ENCODE assay signal across 17 cellular contexts in the genomic region with DNA sequence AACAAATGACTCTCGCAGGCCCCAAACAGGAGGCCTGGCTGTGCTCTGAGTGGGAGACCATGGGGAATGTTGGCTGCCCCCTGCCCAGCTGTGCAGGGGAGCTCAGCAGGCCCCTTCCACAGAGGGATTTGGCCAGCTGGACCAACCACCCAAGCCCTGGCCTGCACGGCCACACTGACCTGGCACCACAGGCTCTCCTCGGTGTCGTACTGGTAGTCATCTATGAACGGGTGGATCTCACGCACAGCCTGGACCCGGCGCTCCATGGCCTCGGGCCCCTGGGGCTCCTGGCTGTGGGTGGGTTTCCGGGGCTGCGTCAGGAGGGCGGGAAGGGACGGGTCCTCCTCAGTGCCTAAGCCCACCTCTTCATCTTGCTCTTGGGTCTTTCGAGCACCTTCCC.
A peak's percentile ranks its signal among the peaks of the same experiment; 100 is the strongest.
DNase-seq lines count a peak whose midpoint lies in the region; ATAC-seq and TF ChIP-seq lines count a peak whose summit lies in the region.
"Had no signal": no experiment of that assay in that cellular context is flagged by ENCODE, and none has a peak within 500 bp of the region (broad histone marks: within the 10 kb centered on the region; RNA-seq: fewer than 3 reads in every experiment).

No MANE protein-coding gene starts in this region.

- intact Hi-C loops in cardiac septum (cut with DNase I) (no loop called here), left ventricle myocardium superior (cut with micrococcal nuclease) (no loop called here), aorta (cut with DNase I) (no loop called here)
- intact Hi-C loops in dendritic cell treated with granulocyte-macrophage colony-stimulating factor and Interleukin-4, amounts not matched to agents 40 ng/mL and 50 ng/mL, for 4 days (cut with micrococcal nuclease): no loop called here

- H3K36me3 ChIP-seq in aorta (ENCODE audit: control insufficient read depth in 1 of 2, insufficient read depth in 2 of 2, low read length in 1 of 2) (peaks cover 7 to 14% of the 10 kb centered on the region in 2 donors), H7 (replicated peaks; ENCODE audit: control insufficient read depth, insufficient read depth, low read length) (peaks cover 47% of the 10 kb centered on the region)

- no peaks in the 10 kb centered on the region for H3K9me3 Mint-ChIP-seq in dendritic cell treated with granulocyte-macrophage colony-stimulating factor and Interleukin-4, amounts not matched to agents 40 ng/mL and 50 ng/mL, for 4 days
- H3K9me3 Mint-ChIP-seq in neural crest cell: no peaks in the 10 kb centered on the region
- H3K9me3 Mint-ChIP-seq: H9 had no signal

- peaks cover 89% of the 10 kb centered on the region for H3K36me3 Mint-ChIP-seq in dendritic cell treated with granulocyte-macrophage colony-stimulating factor and Interleukin-4, amounts not matched to agents 40 ng/mL and 50 ng/mL, for 4 days (ENCODE audit: low read depth)
- peaks cover 17% of the 10 kb centered on the region for H3K36me3 Mint-ChIP-seq in neural crest cell (ENCODE audit: low read depth)

- H3K27me3 Mint-ChIP-seq in dendritic cell treated with granulocyte-macrophage colony-stimulating factor and Interleukin-4, amounts not matched to agents 40 ng/mL and 50 ng/mL, for 4 days: no peaks in the 10 kb centered on the region
- H3K27me3 Mint-ChIP-seq in neural crest cell (ENCODE audit: low read depth): no peaks in the 10 kb centered on the region

- no peaks in the 10 kb centered on the region for H3K4me1 ChIP-seq in aorta (ENCODE audit: control insufficient read depth in 1 of 2, insufficient read depth in 2 of 2, low read length in 2 of 2)

- no peak overlapping the region for H3K4me3 ChIP-seq in aorta (ENCODE audit: low read length in 2 of 2)
- no peak overlapping the region for H3K4me3 ChIP-seq in H7 (ENCODE audit: insufficient read depth, low read depth, low read length)
- H3K4me3 ChIP-seq: BLaER1 treated with 17β-estradiol and CSF1 and Interleukin-3, amounts not matched to agents 10 nM and 100 nM had no signal

- no peak overlapping the region for H3K4me3 Mint-ChIP-seq in dendritic cell treated with granulocyte-macrophage colony-stimulating factor and Interleukin-4, amounts not matched to agents 40 ng/mL and 50 ng/mL, for 4 days
- no peak overlapping the region for H3K4me3 Mint-ChIP-seq in neural crest cell
- H3K4me3 Mint-ChIP-seq: H9 had no signal

- peak; percentile 53 for DNase-seq in cardiac septum (ENCODE audit: low spot score)
- no peak for DNase-seq in left ventricle myocardium superior
- DNase-seq in neural crest cell (ENCODE audit: low read depth, low spot score): no peak
- peak; percentile 17 to 72 for DNase-seq in aorta
- no peak for DNase-seq in HCEC 1CT
- no peak for DNase-seq in H7
- DNase-seq: DND-41, H9, IMR-90, NCI-H1417 treated with DMSO at 0.1 percent for 48 hours, NCI-H1930, NCI-H226, NCI-H524, NCI-H82, SIG-M5 had no signal

- no peaks in the 10 kb centered on the region for H3K27me3 ChIP-seq in aorta (ENCODE audit: control insufficient read depth in 1 of 2, insufficient read depth in 2 of 2, low read length in 1 of 2)
- H3K27me3 ChIP-seq in H7 (ENCODE audit: control insufficient read depth, insufficient read depth, low read length): no peaks in the 10 kb centered on the region
- H3K27me3 ChIP-seq: BLaER1 treated with 17β-estradiol and CSF1 and Interleukin-3, amounts not matched to agents 10 nM and 100 nM had no signal

- H3K27ac ChIP-seq in aorta (ENCODE audit: low read depth in 1 of 2, low read length in 2 of 2): no peak overlapping the region

- no peak for TF ChIP-seq CTCF in neural crest cell (conservative IDR thresholded peaks at IDR 0.05)

- H3K4me1 Mint-ChIP-seq in dendritic cell treated with granulocyte-macrophage colony-stimulating factor and Interleukin-4, amounts not matched to agents 40 ng/mL and 50 ng/mL, for 4 days (ENCODE audit: low read depth): peaks cover 63% of the 10 kb centered on the region
- H3K4me1 Mint-ChIP-seq in neural crest cell: peaks cover 8% of the 10 kb centered on the region

- H3K27ac Mint-ChIP-seq in dendritic cell treated with granulocyte-macrophage colony-stimulating factor and Interleukin-4, amounts not matched to agents 40 ng/mL and 50 ng/mL, for 4 days: peak overlapping the region; percentile 59
- H3K27ac Mint-ChIP-seq in neural crest cell (ENCODE audit: unreplicated experiment): peak overlapping the region; percentile 45

- ATAC-seq in left ventricle myocardium superior (no peak), aorta (ENCODE audit: low FRiP score) (no peak)

- H3K9me3 ChIP-seq in aorta (ENCODE audit: control insufficient read depth, low read length): no peaks in the 10 kb centered on the region
- H3K9me3 ChIP-seq: BLaER1 treated with 17β-estradiol and CSF1 and Interleukin-3, amounts not matched to agents 10 nM and 100 nM had no signal

- WGBS in aorta, 2 donors: 90 to 96% methylated on average over 14 of the region's 14 CpGs

Comparison
In these comparisons a context has a peak if more than half of its experiments do, and no peak if none do; other contexts are left out.
1. DNase-seq: peak in cardiac septum (single experiment) and aorta (2 of 2); none in left ventricle myocardium superior (single experiment), neural crest cell (single experiment), HCEC 1CT (single experiment) and H7 (single experiment).